Comparison of ENCODE assay signal across 12 cellular contexts in genomic region chr18:59096098-59096779, GRCh38. TPM values are rescaled to one million over a fixed set of nuclear protein-coding genes. Genes with fewer than 3 reads are reported as not detected.
A peak's percentile ranks its signal among the peaks of the same experiment; 100 is the strongest.
DNase-seq lines count a peak whose midpoint lies in the region; ATAC-seq, FAIRE-seq and TF ChIP-seq lines count a peak whose summit lies in the region.
"Had no signal": no experiment of that assay in that cellular context is flagged by ENCODE, and none has a peak within 500 bp of the region (broad histone marks: within the 10 kb centered on the region; RNA-seq: fewer than 3 reads in every experiment).

No MANE protein-coding gene starts in this region.

- no peak overlapping the region for H3K27ac ChIP-seq in suprapubic skin
- H3K27ac ChIP-seq: SK-N-MC had no signal

- H3K4me3 ChIP-seq in suprapubic skin = no peak overlapping the region
- H3K4me3 ChIP-seq: SK-N-MC had no signal

- peak; percentile 93 for FAIRE-seq in D721Med (lab: Jason Lieb, UNC)

- no peak for TF ChIP-seq POLR2A in suprapubic skin (IDR thresholded peaks at IDR 0.05)

- H3K9me3 ChIP-seq in suprapubic skin = no peaks in the 10 kb centered on the region

- 81% methylated on average over 7 of the region's 7 CpGs for WGBS in suprapubic skin

- H3K36me3 ChIP-seq in suprapubic skin = no peaks in the 10 kb centered on the region

- no peak for TF ChIP-seq CTCF in D721Med (IDR thresholded peaks at IDR 0.05; ENCODE audit: insufficient read depth, missing control alignments)
- no peak for TF ChIP-seq CTCF in suprapubic skin (IDR thresholded peaks at IDR 0.05)

- DNase-seq in D721Med (ENCODE audit: insufficient read length, low spot score) (no peak), NCI-H146 (lab: John Stamatoyannopoulos, UW) (peak; percentile 100), NCI-H510A treated with DMSO at 0.1 percent for 48 hours (lab: John Stamatoyannopoulos, UW) (peak; percentile 100), iPS-NIHi11 (ENCODE audit: low spot score) (peak; percentile 34), NCI-H446 treated with DMSO at 0.1 percent for 48 hours (lab: John Stamatoyannopoulos, UW) (no peak), suprapubic skin (ENCODE audit: low spot score in 2 of 2) (no peak)
- DNase-seq in NK-92 treated with Interleukin-12 subunit alpha and Interleukin-12 subunit beta, amount 100 ng/mL, for 24 hours (lab: John Stamatoyannopoulos, UW) = no peak
- DNase-seq: hippocampal formation, trophoblast cell had no signal

- no peak for ATAC-seq in HG02884 (IDR thresholded peaks at IDR 0.05; ENCODE audit: unreplicated experiment)
- ATAC-seq: esophagus mucosa had no signal

- H3K4me1 ChIP-seq in suprapubic skin = no peaks in the 10 kb centered on the region

- H3K27me3 ChIP-seq in suprapubic skin = peaks cover 3% of the 10 kb centered on the region

- TF ChIP-seq EP300 in suprapubic skin (IDR thresholded peaks at IDR 0.05) = no peak

RNA-seq across cellular contexts. Expression of gene SEC11C, which starts 43.4 kb away (rescaled TPM):
- total RNA-seq in suprapubic skin = 10 to 100 TPM; 25.9 to 48.0 (median 34.4) TPM

Comparison
In these comparisons a context has a peak if more than half of its experiments do, and no peak if none do; other contexts are left out.
1. DNase-seq: peak in NCI-H146 (single experiment), NCI-H510A treated with DMSO at 0.1 percent for 48 hours (single experiment) and iPS-NIHi11 (single experiment); none in D721Med (single experiment), NCI-H446 treated with DMSO at 0.1 percent for 48 hours (single experiment), NK-92 treated with Interleukin-12 subunit alpha and Interleukin-12 subunit beta, amount 100 ng/mL, for 24 hours (single experiment) and suprapubic skin (0 of 2).